8 cellular contexts compared by ENCODE assay signal in the genomic region with DNA sequence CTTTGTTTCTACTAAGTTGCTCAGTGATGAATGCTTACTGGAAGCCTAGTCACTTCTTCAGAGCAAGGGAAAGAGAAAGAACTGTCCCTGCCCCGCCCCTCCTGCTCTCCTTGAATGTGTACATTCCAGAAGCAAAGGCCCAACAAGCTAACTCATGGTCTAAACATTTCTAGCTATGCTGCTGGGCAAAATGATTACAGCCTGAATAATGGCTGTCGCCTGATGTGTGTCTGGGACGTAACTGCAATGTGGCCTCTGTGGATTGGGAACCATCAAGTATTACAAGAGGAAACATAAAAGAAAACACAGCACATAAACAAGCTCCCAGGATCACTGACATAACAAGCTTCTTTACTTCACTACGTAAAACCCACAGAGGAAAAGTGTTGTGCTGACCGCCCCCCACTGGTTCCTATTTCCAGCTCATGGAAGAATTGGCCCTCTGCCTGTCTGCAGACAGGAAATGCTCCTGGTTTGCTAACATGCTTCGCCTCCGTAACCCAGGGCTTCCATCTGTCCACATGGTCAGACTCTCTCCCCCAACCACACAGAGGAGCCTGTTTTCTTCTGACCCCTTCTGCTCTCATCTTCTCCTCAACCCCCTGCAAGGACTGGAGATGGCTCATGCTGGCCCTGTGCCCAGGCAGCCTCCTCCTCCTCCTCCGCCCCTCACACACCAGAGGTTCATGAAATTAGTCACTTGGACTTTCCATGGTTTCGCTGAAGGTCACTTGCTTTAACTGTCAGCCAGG.
DNase-seq lines count a peak whose midpoint lies in the region; ATAC-seq, FAIRE-seq and TF ChIP-seq lines count a peak whose summit lies in the region.

No MANE protein-coding gene starts in this region.

- 40% methylated on average over 9 of the region's 9 CpGs for WGBS in esophagus muscularis mucosa

- FAIRE-seq in HTR-8/SVneo (lab: Jason Lieb, UNC), result peak; percentile 76

- H3K27ac ChIP-seq in esophagus muscularis mucosa (replicated peaks in 1 of 4) (peak overlapping the region; percentile 75 to 86 (median 83)), stomach smooth muscle (ENCODE audit: low read length) (peak overlapping the region; percentile 77)

- TF ChIP-seq EP300 in esophagus muscularis mucosa (IDR thresholded peaks at IDR 0.05), result peak; percentile 59

- no peaks in the 10 kb centered on the region for H3K9me3 Mint-ChIP-seq in natural killer cell

- ATAC-seq in GM21526 (IDR thresholded peaks at IDR 0.05; ENCODE audit: low FRiP score, unreplicated experiment), result peak; percentile 56
- ATAC-seq in natural killer cell, result peak in 2 of 3 donors; percentile 26 to 40

- H3K9me3 ChIP-seq in esophagus muscularis mucosa (no peaks in the 10 kb centered on the region), stomach smooth muscle (ENCODE audit: control insufficient read depth in 2 of 2, low read length in 2 of 2) (no peaks in the 10 kb centered on the region)

- H3K4me3 Mint-ChIP-seq in natural killer cell, result no peak overlapping the region

- H3K27ac Mint-ChIP-seq in natural killer cell, result peak overlapping the region; percentile 67 to 83

- H3K4me1 Mint-ChIP-seq in natural killer cell, result peaks cover 23 to 32% of the 10 kb centered on the region in 2 donors

- H3K4me3 ChIP-seq in esophagus muscularis mucosa, result peak overlapping the region; percentile 8 to 26 (median 23)
- H3K4me3 ChIP-seq in stomach smooth muscle (ENCODE audit: low read length in 2 of 2), result peak overlapping the region in 1 of 2 donors; percentile 52

- intact Hi-C loops in esophagus muscularis mucosa (cut with DNase I), result no loop called here
- intact Hi-C loops in natural killer cell (cut with micrococcal nuclease), result no loop called here

- H3K4me1 ChIP-seq in esophagus muscularis mucosa, result peaks cover 39 to 59% (median 56%) of the 10 kb centered on the region in 4 donors
- H3K4me1 ChIP-seq in stomach smooth muscle (ENCODE audit: control insufficient read depth, insufficient read depth, low read length), result peaks cover 33% of the 10 kb centered on the region

- no peak for TF ChIP-seq POLR2A in esophagus muscularis mucosa (IDR thresholded peaks at IDR 0.05; ENCODE audit: low read depth)

- H3K27me3 ChIP-seq in esophagus muscularis mucosa (no peaks in the 10 kb centered on the region), stomach smooth muscle (ENCODE audit: control insufficient read depth in 1 of 2, insufficient read depth in 2 of 2, low read length in 2 of 2) (no peaks in the 10 kb centered on the region)

- H3K36me3 ChIP-seq in esophagus muscularis mucosa (no peaks in the 10 kb centered on the region), stomach smooth muscle (ENCODE audit: control insufficient read depth in 2 of 2, insufficient read depth in 2 of 2, low read length in 2 of 2) (no peaks in the 10 kb centered on the region)

- DNase-seq in EH (ENCODE audit: low read depth) (peak; percentile 99), HTR-8/SVneo (ENCODE audit: insufficient read length, low spot score) (peak; percentile 77), esophagus muscularis mucosa (ENCODE audit: extremely low spot score) (peak; percentile 94), natural killer cell (no peak), GF-D8 (lab: John Stamatoyannopoulos, UW) (no peak)
- peak; percentile 83 for DNase-seq in activated CD8-positive, alpha-beta memory T cell treated with anti-CD3 and anti-CD28 coated beads for 24 hours

- no peaks in the 10 kb centered on the region for H3K36me3 Mint-ChIP-seq in natural killer cell

- no peak overlapping the region for H3K9ac ChIP-seq in stomach smooth muscle (ENCODE audit: low read length in 2 of 2)

- no peaks in the 10 kb centered on the region for H3K27me3 Mint-ChIP-seq in natural killer cell (ENCODE audit: low read depth in 2 of 2)

- peak in 2 of 3 experiments; percentile 17 to 32 for TF ChIP-seq CTCF in esophagus muscularis mucosa (IDR thresholded peaks at IDR 0.05)
- TF ChIP-seq CTCF in natural killer cell (IDR thresholded peaks at IDR 0.05), result no peak

Comparison
In these comparisons a context has a peak if more than half of its experiments do, and no peak if none do; other contexts are left out.
1. DNase-seq: peak in EH (single experiment), HTR-8/SVneo (single experiment), activated CD8-positive, alpha-beta memory T cell treated with anti-CD3 and anti-CD28 coated beads for 24 hours (single experiment) and esophagus muscularis mucosa (single experiment); none in natural killer cell (single experiment) and GF-D8 (single experiment).